ENCODE assay signal across 10 cellular contexts in the genomic region with DNA sequence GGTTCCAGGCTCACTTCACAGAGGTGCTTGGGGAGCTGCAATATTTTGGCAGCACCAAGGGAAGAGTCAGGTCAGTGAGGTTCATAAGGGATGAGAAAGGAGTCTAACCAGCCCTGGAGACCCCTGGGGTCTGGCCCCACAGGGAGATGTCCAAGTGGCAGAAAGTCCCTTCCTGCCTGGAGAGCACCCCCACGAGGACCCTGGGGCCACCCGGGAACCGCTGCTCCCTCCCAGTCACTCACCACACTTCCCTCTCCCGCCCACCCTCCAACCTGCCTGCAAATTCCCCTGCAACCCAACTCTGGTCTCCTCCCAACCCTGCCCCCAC. TPM values are rescaled to one million over a fixed set of nuclear protein-coding genes. Genes with fewer than 3 reads are reported as not detected.
DNase-seq lines count a peak whose midpoint lies in the region; ATAC-seq, FAIRE-seq and TF ChIP-seq lines count a peak whose summit lies in the region.
"Had no signal": no experiment of that assay in that cellular context is flagged by ENCODE, and none has a peak within 500 bp of the region (broad histone marks: within the 10 kb centered on the region; RNA-seq: fewer than 3 reads in every experiment).

No MANE protein-coding gene starts in this region.

- no peak for DNase-seq in CD4-positive, alpha-beta memory T cell
- no peak for DNase-seq in HL-60 (ENCODE audit: low read depth in 1 of 2, low spot score in 1 of 2)
- DNase-seq in astrocyte (ENCODE audit: low read depth): no peak
- DNase-seq in natural killer cell: no peak
- no peak for DNase-seq in midbrain (lab: John Stamatoyannopoulos, UW)
- no peak for DNase-seq in SKM-1 (lab: John Stamatoyannopoulos, UW; ENCODE audit: unreplicated experiment)
- DNase-seq: hippocampal formation, occipital lobe had no signal

- intact Hi-C loops in CD4-positive, alpha-beta memory T cell (cut with micrococcal nuclease): loop anchor here (1.0 to 2.0 kb wide), 5 partner anchors 13 to 110 kb away; no protein-coding TSS in a partner anchor
- intact Hi-C loops in natural killer cell (cut with micrococcal nuclease): loop anchor here (5.0 to 10.0 kb wide), 2 partner anchors 150 to 552 kb away; no protein-coding TSS in a partner anchor

- H3K4me1 ChIP-seq in CD4-positive, alpha-beta memory T cell (ENCODE audit: insufficient read depth, low read length): peaks cover 91% of the 10 kb centered on the region
- H3K4me1 ChIP-seq in astrocyte (ENCODE audit: insufficient read depth, low read length): peaks cover 41% of the 10 kb centered on the region

- H3K79me2 ChIP-seq in astrocyte (ENCODE audit: insufficient read depth, low read length): no peaks in the 10 kb centered on the region

- peak overlapping the region; percentile 83 for H3K4me2 ChIP-seq in astrocyte (ENCODE audit: low read length)

- peak overlapping the region; percentile 57 for H3K9ac ChIP-seq in astrocyte (ENCODE audit: low read length)

- H3K9me3 Mint-ChIP-seq in CD4-positive, alpha-beta memory T cell: peaks cover 0 to 5% (median 0%) of the 10 kb centered on the region in 8 donors
- H3K9me3 Mint-ChIP-seq in astrocyte (ENCODE audit: unreplicated experiment) (no peaks in the 10 kb centered on the region), natural killer cell (no peaks in the 10 kb centered on the region)

- POLR2A ChIA-PET in CD4-positive, alpha-beta memory T cell (lab: Charles Lee; ENCODE audit: partially characterized antibody): interaction anchor here (0.7 to 13.0 kb wide), 15 partner anchors 12 to 269 kb away, joined by 3 to 756 read pairs (median 9); partner anchors contain the start of genes ADARB1, ITGB2, KRTAP12-3 and PTTG1IP

- H2AFZ ChIP-seq in astrocyte (ENCODE audit: low read depth, low read length): no peak overlapping the region

- peak overlapping the region; percentile 85 to 97 (median 94) for H3K4me3 Mint-ChIP-seq in CD4-positive, alpha-beta memory T cell
- H3K4me3 Mint-ChIP-seq in astrocyte (ENCODE audit: unreplicated experiment): no peak overlapping the region
- H3K4me3 Mint-ChIP-seq in natural killer cell: peak overlapping the region; percentile 91

- ATAC-seq in natural killer cell (no peak), HG03280 (IDR thresholded peaks at IDR 0.05; ENCODE audit: unreplicated experiment) (no peak), HG03045 (IDR thresholded peaks at IDR 0.05; ENCODE audit: unreplicated experiment) (no peak)

- H4K20me1 ChIP-seq in astrocyte (ENCODE audit: insufficient read depth, low read length): peaks cover 45% of the 10 kb centered on the region

- CTCF ChIA-PET in CD4-positive, alpha-beta memory T cell (lab: Charles Lee; ENCODE audit: partially characterized antibody): interaction anchor here (0.6 to 12.7 kb wide), 12 partner anchors 8 to 211 kb away, joined by 3 to 253 read pairs (median 6); partner anchors contain the start of gene UBE2G2

- peaks cover 57 to 88% (median 74%) of the 10 kb centered on the region in 4 donors for H3K4me1 Mint-ChIP-seq in CD4-positive, alpha-beta memory T cell
- H3K4me1 Mint-ChIP-seq in astrocyte (ENCODE audit: low read depth, unreplicated experiment): peaks cover 22% of the 10 kb centered on the region
- peaks cover 83 to 92% of the 10 kb centered on the region in 2 donors for H3K4me1 Mint-ChIP-seq in natural killer cell

- peak overlapping the region; percentile 48 to 88 for H3K4me3 ChIP-seq in CD4-positive, alpha-beta memory T cell (ENCODE audit: low read length in 2 of 2)
- peak overlapping the region; percentile 6; the same call in 1 of the 2 replicates for H3K4me3 ChIP-seq in HL-60 (replicated peaks; ENCODE audit: insufficient read depth, low read length)
- H3K4me3 ChIP-seq in astrocyte (ENCODE audit: insufficient read depth, low read depth, low read length): no peak overlapping the region

- H3K36me3 Mint-ChIP-seq in CD4-positive, alpha-beta memory T cell: peaks cover 0 to 22% of the 10 kb centered on the region in 2 donors
- H3K36me3 Mint-ChIP-seq in astrocyte (ENCODE audit: low read depth, unreplicated experiment): no peaks in the 10 kb centered on the region
- H3K36me3 Mint-ChIP-seq in natural killer cell: no peaks in the 10 kb centered on the region

- H3K27ac Mint-ChIP-seq in CD4-positive, alpha-beta memory T cell: peak overlapping the region; percentile 93 to 99 (median 95)
- H3K27ac Mint-ChIP-seq in astrocyte (ENCODE audit: unreplicated experiment): no peak overlapping the region
- peak overlapping the region; percentile 92 to 98 for H3K27ac Mint-ChIP-seq in natural killer cell

- no peaks in the 10 kb centered on the region for H3K27me3 Mint-ChIP-seq in CD4-positive, alpha-beta memory T cell
- peaks cover 60% of the 10 kb centered on the region for H3K27me3 Mint-ChIP-seq in astrocyte (ENCODE audit: low read depth, unreplicated experiment)
- H3K27me3 Mint-ChIP-seq in natural killer cell (ENCODE audit: low read depth in 2 of 2): no peaks in the 10 kb centered on the region

- no peaks in the 10 kb centered on the region for H3K27me3 ChIP-seq in CD4-positive, alpha-beta memory T cell (ENCODE audit: insufficient read depth, low read length)
- H3K27me3 ChIP-seq in HL-60 (ENCODE audit: insufficient read depth, poor library complexity, severe bottlenecking) (no peaks in the 10 kb centered on the region), astrocyte (ENCODE audit: insufficient read depth, low read length) (peaks cover 44% of the 10 kb centered on the region)

- no peaks in the 10 kb centered on the region for H3K9me3 ChIP-seq in CD4-positive, alpha-beta memory T cell (ENCODE audit: control insufficient read depth in 1 of 2, low read length in 2 of 2)
- H3K9me3 ChIP-seq in astrocyte (ENCODE audit: insufficient read depth, low read depth, low read length): no peaks in the 10 kb centered on the region

- TF ChIP-seq CTCF in HL-60 (IDR thresholded peaks at IDR 0.05; ENCODE audit: insufficient read depth, low read length) (no peak), astrocyte (IDR thresholded peaks at IDR 0.05; ENCODE audit: insufficient read depth, low read depth, low read length) (no peak), natural killer cell (IDR thresholded peaks at IDR 0.05) (no peak)

- H3K27ac ChIP-seq in CD4-positive, alpha-beta memory T cell (ENCODE audit: low read depth, low read length): peak overlapping the region; percentile 84
- peak overlapping the region; percentile 69 for H3K27ac ChIP-seq in HL-60 (replicated peaks)
- no peak overlapping the region for H3K27ac ChIP-seq in astrocyte (ENCODE audit: low read depth, low read length)

- H3K36me3 ChIP-seq in CD4-positive, alpha-beta memory T cell (ENCODE audit: insufficient read depth, low read length): no peaks in the 10 kb centered on the region
- H3K36me3 ChIP-seq in astrocyte (ENCODE audit: insufficient read depth, low read length): no peaks in the 10 kb centered on the region

- no peak for FAIRE-seq in astrocyte (lab: Jason Lieb, UNC)

RNA-seq across cellular contexts. Expression of gene ITGB2, which starts 6.5 kb away (rescaled TPM):
- total RNA-seq in CD4-positive, alpha-beta memory T cell: 100 to 1,000 TPM; 278 to 291 TPM
- 100 to 1,000 TPM; 538 to 575 TPM for polyA plus RNA-seq in CD4-positive, alpha-beta memory T cell
- total RNA-seq in astrocyte: 0.61 TPM in 1 of 2 replicates, not detected in the other
- 1,000 to 10,000 TPM; 1,223 to 1,393 (median 1,250) TPM for total RNA-seq in natural killer cell

RNA-seq across cellular contexts. Expression of gene SLX9, which starts 12.6 kb away (rescaled TPM):
- 10 to 100 TPM; 17.7 to 21.6 TPM for total RNA-seq in CD4-positive, alpha-beta memory T cell
- polyA plus RNA-seq in CD4-positive, alpha-beta memory T cell: 10 to 100 TPM in 1 of 2 donors, 1 to 10 TPM in 1; 9.4 to 13.1 TPM
- total RNA-seq in astrocyte (26.0 and 38.8 TPM in 2 replicates), natural killer cell (10 to 100 TPM; 12.8 to 22.9 (median 20.0) TPM)

RNA-seq across cellular contexts. Expression of gene PTTG1IP, which starts 53.7 kb away (rescaled TPM):
- 100 to 1,000 TPM in 1 of 2 experiments, 10 to 100 TPM in 1; 98.7 to 110 TPM for total RNA-seq in CD4-positive, alpha-beta memory T cell
- polyA plus RNA-seq in CD4-positive, alpha-beta memory T cell: 10 to 100 TPM; 84.8 to 92.4 TPM
- total RNA-seq in astrocyte (208 and 240 TPM in 2 replicates), natural killer cell (100 to 1,000 TPM in 2 of 3 donors, 10 to 100 TPM in 1; 96.8 to 144 (median 126) TPM)

Comparison
In these comparisons a context has a peak if more than half of its experiments do, and no peak if none do; other contexts are left out.
1. RNA of gene ITGB2, which starts 6.5 kb away (total RNA-seq): 1,223 to 1,393 TPM in natural killer cell and 278 to 291 TPM in CD4-positive, alpha-beta memory T cell; 0.61 TPM in astrocyte; every median in the first group is over 100 times any median in the second.